Comparison of ENCODE assay signal across 10 cellular contexts in the genomic region with DNA sequence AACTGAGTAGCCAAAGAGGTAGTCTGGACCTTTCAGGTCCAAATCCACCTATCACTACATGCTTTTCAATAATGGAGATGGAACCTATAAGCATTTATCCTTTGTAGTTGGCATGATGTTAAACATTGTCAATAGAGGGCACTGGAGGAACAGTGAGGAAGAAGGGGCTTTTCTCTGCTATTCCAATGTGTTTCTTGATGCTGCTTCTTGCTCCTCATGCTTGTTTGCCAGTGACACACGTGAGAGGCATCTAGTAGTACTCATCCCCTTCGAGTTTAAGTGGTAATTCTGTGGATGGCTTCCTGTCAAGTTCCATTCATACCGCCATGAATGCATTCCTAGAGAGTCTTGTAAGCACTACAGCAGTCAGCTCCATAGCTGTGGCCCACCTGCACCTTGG.
DNase-seq lines count a peak whose midpoint lies in the region; ATAC-seq and TF ChIP-seq lines count a peak whose summit lies in the region.
"Had no signal": no experiment of that assay in that cellular context is flagged by ENCODE, and none has a peak within 500 bp of the region (broad histone marks: within the 10 kb centered on the region; RNA-seq: fewer than 3 reads in every experiment).

No MANE protein-coding gene starts in this region.

- CTCF ChIA-PET in HCT116 (lab: Charles Lee) = no interaction called here
- CTCF ChIA-PET in CD4-positive, alpha-beta T cell (lab: Charles Lee) = no interaction called here

- RAD21 ChIA-PET in HCT116 (lab: Charles Lee; ENCODE audit: low non-redundant PET in 1 of 2, low total read pairs in 2 of 2, uncharacterized antibody in 2 of 2, unreplicated experiment in 2 of 2) = no interaction called here

- DNase-seq in AG20443 (ENCODE audit: low spot score) = peak; percentile 9
- DNase-seq in HCT116 (ENCODE audit: low read depth, low spot score) = peak; percentile 2
- peak; percentile 40 for DNase-seq in fibroblast of villous mesenchyme (ENCODE audit: low read depth)
- DNase-seq in T-helper 2 cell treated with Interferon-gamma antibody and Interleukin-4, amounts not matched to agents 5 μg/mL and 100 μg/mL, for 36 hours (ENCODE audit: low spot score) = no peak
- DNase-seq in CD4-positive, alpha-beta T cell = no peak
- no peak for DNase-seq in nephron progenitor cell
- DNase-seq: effector CD4-positive, alpha-beta T cell had no signal

- H3K4me3 Mint-ChIP-seq in T-helper 2 cell treated with Interferon-gamma antibody and Interleukin-4, amounts not matched to agents 5 μg/mL and 100 μg/mL, for 36 hours = no peak overlapping the region
- H3K4me3 Mint-ChIP-seq in CD4-positive, alpha-beta T cell = no peak overlapping the region
- no peak overlapping the region for H3K4me3 Mint-ChIP-seq in nephron progenitor cell
- H3K4me3 Mint-ChIP-seq: neural crest cell had no signal

- H3K27me3 ChIP-seq in HCT116 (ENCODE audit: insufficient read depth, low read length) (0 out of 2 replicates have a peak, but pooled peaks cover 2% of the 10 kb centered on the region), OCI-LY1 (ENCODE audit: insufficient read depth, low read length) (no peaks in the 10 kb centered on the region)
- H3K27me3 ChIP-seq in CD4-positive, alpha-beta T cell (ENCODE audit: control insufficient read depth, insufficient read depth, low read length) = peaks cover 3% of the 10 kb centered on the region

- peak; percentile 44 for TF ChIP-seq RAD21 in HCT116 (IDR thresholded peaks at IDR 0.05; ENCODE audit: low read depth)

- no peaks in the 10 kb centered on the region for H3K4me1 ChIP-seq in HCT116 (ENCODE audit: control insufficient read depth in 1 of 2, insufficient read depth in 2 of 2, low read length in 2 of 2)
- H3K4me1 ChIP-seq in OCI-LY1 (ENCODE audit: insufficient read depth, low read length, severe bottlenecking) = no peaks in the 10 kb centered on the region

- ATAC-seq in HCT116 (no peak), HG03460 (IDR thresholded peaks at IDR 0.05; ENCODE audit: unreplicated experiment) (no peak)
- no peak for ATAC-seq in CD4-positive, alpha-beta T cell (ENCODE audit: poor library complexity)

- H3K27me3 Mint-ChIP-seq in T-helper 2 cell treated with Interferon-gamma antibody and Interleukin-4, amounts not matched to agents 5 μg/mL and 100 μg/mL, for 36 hours (ENCODE audit: low read depth) = no peaks in the 10 kb centered on the region
- H3K27me3 Mint-ChIP-seq in CD4-positive, alpha-beta T cell = peaks cover 3% of the 10 kb centered on the region
- H3K27me3 Mint-ChIP-seq in nephron progenitor cell (ENCODE audit: low read depth, poor library complexity) = peaks cover 10% of the 10 kb centered on the region

- H3K4me1 Mint-ChIP-seq in T-helper 2 cell treated with Interferon-gamma antibody and Interleukin-4, amounts not matched to agents 5 μg/mL and 100 μg/mL, for 36 hours (ENCODE audit: low read depth) = no peaks in the 10 kb centered on the region
- no peaks in the 10 kb centered on the region for H3K4me1 Mint-ChIP-seq in CD4-positive, alpha-beta T cell (ENCODE audit: low read depth)
- H3K4me1 Mint-ChIP-seq in nephron progenitor cell = no peaks in the 10 kb centered on the region

- no peak overlapping the region for H3K27ac Mint-ChIP-seq in T-helper 2 cell treated with Interferon-gamma antibody and Interleukin-4, amounts not matched to agents 5 μg/mL and 100 μg/mL, for 36 hours
- no peak overlapping the region for H3K27ac Mint-ChIP-seq in CD4-positive, alpha-beta T cell
- H3K27ac Mint-ChIP-seq in nephron progenitor cell = no peak overlapping the region

- H3K36me3 ChIP-seq in HCT116 (ENCODE audit: control insufficient read depth in 1 of 2, insufficient read depth in 2 of 2, low read length in 2 of 2) (no peaks in the 10 kb centered on the region), OCI-LY1 (ENCODE audit: insufficient read depth, low read length) (no peaks in the 10 kb centered on the region)

- H3K36me3 Mint-ChIP-seq in T-helper 2 cell treated with Interferon-gamma antibody and Interleukin-4, amounts not matched to agents 5 μg/mL and 100 μg/mL, for 36 hours (ENCODE audit: low read depth) = no peaks in the 10 kb centered on the region
- no peaks in the 10 kb centered on the region for H3K36me3 Mint-ChIP-seq in CD4-positive, alpha-beta T cell (ENCODE audit: low read depth)
- no peaks in the 10 kb centered on the region for H3K36me3 Mint-ChIP-seq in nephron progenitor cell (ENCODE audit: low read depth)

- H2AFZ ChIP-seq in HCT116 (ENCODE audit: low read depth, low read length, poor library complexity, severe bottlenecking) = no peak overlapping the region
- H2AFZ ChIP-seq in OCI-LY1 (ENCODE audit: low read length) = no peak overlapping the region

- peak in 1 of 3 experiments; percentile 29; a peak in 1 of 6 replicates for TF ChIP-seq CTCF in HCT116 (IDR thresholded peaks at IDR 0.05 in 2 of 3, conservative IDR thresholded peaks at IDR 0.05 in 1 of 3; ENCODE audit: borderline replicate concordance in 1 of 3, insufficient read depth in 1 of 3, low read depth in 2 of 3, low read length in 2 of 3)
- peak; percentile 8; the same call in 1 of the 2 replicates for TF ChIP-seq CTCF in OCI-LY1 (IDR thresholded peaks at IDR 0.05; ENCODE audit: low read length)
- peak; percentile 44 for TF ChIP-seq CTCF in fibroblast of villous mesenchyme (IDR thresholded peaks at IDR 0.05; ENCODE audit: insufficient read depth, low read depth, low read length)
- TF ChIP-seq CTCF in CD4-positive, alpha-beta T cell (IDR thresholded peaks at IDR 0.05) = no peak
- no peak for TF ChIP-seq CTCF in nephron progenitor cell (IDR thresholded peaks at IDR 0.05)

- H3K9me3 Mint-ChIP-seq in T-helper 2 cell treated with Interferon-gamma antibody and Interleukin-4, amounts not matched to agents 5 μg/mL and 100 μg/mL, for 36 hours = no peaks in the 10 kb centered on the region
- peaks cover 2% of the 10 kb centered on the region for H3K9me3 Mint-ChIP-seq in CD4-positive, alpha-beta T cell
- peaks cover 21% of the 10 kb centered on the region for H3K9me3 Mint-ChIP-seq in nephron progenitor cell
- H3K9me3 Mint-ChIP-seq: neural crest cell had no signal

- BruUV-seq in HCT116 (replicated peaks; lab: Mats Ljungman, UMichigan) = no TSS peak

- H3K4me2 ChIP-seq in HCT116 (ENCODE audit: low read length) (no peak overlapping the region), OCI-LY1 (ENCODE audit: low read length) (no peak overlapping the region)

- H3K9me3 ChIP-seq in HCT116 (ENCODE audit: control insufficient read depth in 1 of 2, insufficient read depth in 1 of 2, low read depth in 1 of 2, low read length in 2 of 2) = no peaks in the 10 kb centered on the region
- H3K9me3 ChIP-seq in OCI-LY1 (ENCODE audit: low read length) = no peaks in the 10 kb centered on the region
- no peaks in the 10 kb centered on the region for H3K9me3 ChIP-seq in CD4-positive, alpha-beta T cell (ENCODE audit: control insufficient read depth, low read length)

- POLR2A ChIA-PET in HCT116 (lab: Charles Lee) = no interaction called here
- POLR2A ChIA-PET in CD4-positive, alpha-beta T cell (lab: Charles Lee) = no interaction called here

- H3F3A ChIP-seq in OCI-LY1 (ENCODE audit: insufficient read depth, low read length) = no peaks in the 10 kb centered on the region

- H4K20me1 ChIP-seq in HCT116 (ENCODE audit: insufficient read depth) = no peaks in the 10 kb centered on the region
- H4K20me1 ChIP-seq in OCI-LY1 (ENCODE audit: insufficient read depth, low read length) = no peaks in the 10 kb centered on the region

- H3K4me3 ChIP-seq in HCT116 (replicated peaks in 1 of 2; ENCODE audit: low read depth in 1 of 2, low read length in 2 of 2) (no peak overlapping the region), OCI-LY1 (ENCODE audit: low read depth, low read length, poor library complexity, severe bottlenecking) (no peak overlapping the region), fibroblast of villous mesenchyme (ENCODE audit: low read depth, low read length) (no peak overlapping the region)

- H3K9ac ChIP-seq in HCT116 (ENCODE audit: low read length) (no peak overlapping the region), OCI-LY1 (ENCODE audit: low read length) (no peak overlapping the region)

- no peak for TF ChIP-seq POLR2A in HCT116 (IDR thresholded peaks at IDR 0.05; ENCODE audit: borderline replicate concordance, extremely low read depth, insufficient read depth, insufficient read length)

- H3K79me2 ChIP-seq in HCT116 (ENCODE audit: insufficient read depth, low read length) (no peaks in the 10 kb centered on the region), OCI-LY1 (ENCODE audit: insufficient read depth, low read length) (no peaks in the 10 kb centered on the region)

- intact Hi-C loops in HCT116 (cut with micrococcal nuclease) = no loop called here
- intact Hi-C loops in CD4-positive, alpha-beta T cell (cut with DNase I, micrococcal nuclease) = no loop called here

- H3K27ac ChIP-seq in HCT116 (ENCODE audit: low read depth, low read length) (no peak overlapping the region), OCI-LY1 (ENCODE audit: low read depth, low read length, poor library complexity, severe bottlenecking) (no peak overlapping the region)
- no peak overlapping the region for H3K27ac ChIP-seq in CD4-positive, alpha-beta T cell (ENCODE audit: low read depth, low read length)

- H3K9me2 ChIP-seq in HCT116 (ENCODE audit: insufficient read depth) (no peaks in the 10 kb centered on the region), OCI-LY1 (ENCODE audit: low read depth, low read length) (no peaks in the 10 kb centered on the region)

TF ChIP-seq in HCT116, 20 proteins besides CTCF, POLR2A, EP300 and RAD21 (continues in another document):
- TF ChIP-seq ZNF274 (IDR thresholded peaks at IDR 0.05; ENCODE audit: low read depth, low read length) (no peak), TCF7L2 (IDR thresholded peaks at IDR 0.05; ENCODE audit: borderline replicate concordance, extremely low read depth, insufficient read depth, insufficient read length) (no peak), ZFX (IDR thresholded peaks at IDR 0.05) (no peak), CBX3 (IDR thresholded peaks at IDR 0.05; ENCODE audit: low read depth) (no peak)
- TF ChIP-seq, protein P1, sequence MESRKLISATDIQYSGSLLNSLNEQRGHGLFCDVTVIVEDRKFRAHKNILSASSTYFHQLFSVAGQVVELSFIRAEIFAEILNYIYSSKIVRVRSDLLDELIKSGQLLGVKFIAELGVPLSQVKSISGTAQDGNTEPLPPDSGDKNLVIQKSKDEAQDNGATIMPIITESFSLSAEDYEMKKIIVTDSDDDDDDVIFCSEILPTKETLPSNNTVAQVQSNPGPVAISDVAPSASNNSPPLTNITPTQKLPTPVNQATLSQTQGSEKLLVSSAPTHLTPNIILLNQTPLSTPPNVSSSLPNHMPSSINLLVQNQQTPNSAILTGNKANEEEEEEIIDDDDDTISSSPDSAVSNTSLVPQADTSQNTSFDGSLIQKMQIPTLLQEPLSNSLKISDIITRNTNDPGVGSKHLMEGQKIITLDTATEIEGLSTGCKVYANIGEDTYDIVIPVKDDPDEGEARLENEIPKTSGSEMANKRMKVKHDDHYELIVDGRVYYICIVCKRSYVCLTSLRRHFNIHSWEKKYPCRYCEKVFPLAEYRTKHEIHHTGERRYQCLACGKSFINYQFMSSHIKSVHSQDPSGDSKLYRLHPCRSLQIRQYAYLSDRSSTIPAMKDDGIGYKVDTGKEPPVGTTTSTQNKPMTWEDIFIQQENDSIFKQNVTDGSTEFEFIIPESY (IDR thresholded peaks at IDR 0.05; ENCODE audit: extremely low read depth, insufficient replicate concordance, low read length) = no peak

Comparison
In these comparisons a context has a peak if more than half of its experiments do, and no peak if none do; other contexts are left out.
1. DNase-seq: peak in AG20443 (single experiment), HCT116 (single experiment) and fibroblast of villous mesenchyme (single experiment); none in T-helper 2 cell treated with Interferon-gamma antibody and Interleukin-4, amounts not matched to agents 5 μg/mL and 100 μg/mL, for 36 hours (single experiment), CD4-positive, alpha-beta T cell (0 of 10) and nephron progenitor cell (single experiment).
2. CTCF ChIP-seq: peak in OCI-LY1 (single experiment) and fibroblast of villous mesenchyme (single experiment); none in CD4-positive, alpha-beta T cell (single experiment) and nephron progenitor cell (single experiment).